ENCODE assay signal across 8 cellular contexts in genomic region chrX:65534450-65535292, GRCh38. TPM values are rescaled to one million over a fixed set of nuclear protein-coding genes. Genes with fewer than 3 reads are reported as not detected.
DNase-seq lines count a peak whose midpoint lies in the region; ATAC-seq and TF ChIP-seq lines count a peak whose summit lies in the region.

Gene LAS1L, minus strand, starts transcription at chrX:65534787. Its CDS starts 72 bp downstream, at chrX:65534715.

- H3K27me3 Mint-ChIP-seq in activated T-helper 17 cell treated with anti-CD3 and anti-CD28 coated beads, Interleukin-2, amount 50 U/mL, for 72 hours: no peaks in the 10 kb centered on the region
- H3K27me3 Mint-ChIP-seq in natural killer cell (ENCODE audit: low read depth in 2 of 2): peaks cover 0 to 12% of the 10 kb centered on the region in 2 donors

- DNase-seq in Daoy (ENCODE audit: low read depth) (peak; percentile 94), GOT3 (lab: John Stamatoyannopoulos, UW) (peak; percentile 75), LNCaP clone FGC (ENCODE audit: low read depth) (peak; percentile 89), RWPE1 (ENCODE audit: low spot score) (peak; percentile 96), fibroblast of mammary gland (ENCODE audit: low read depth) (peak; percentile 94), natural killer cell (peak; percentile 86)
- DNase-seq in stimulated activated naive CD4-positive, alpha-beta T cell treated with Interleukin-2 at 50 U/mL for 16 hours (lab: John Stamatoyannopoulos, UW): peak; percentile 87

- peak; percentile 99 for ATAC-seq in activated T-helper 17 cell treated with anti-CD3 and anti-CD28 coated beads, Interleukin-2, amount 50 U/mL, for 72 hours (replicated peaks)
- ATAC-seq in natural killer cell: peak; percentile 97 to 99 (median 98)

- H3K36me3 Mint-ChIP-seq in activated T-helper 17 cell treated with anti-CD3 and anti-CD28 coated beads, Interleukin-2, amount 50 U/mL, for 72 hours (ENCODE audit: low read depth): peaks cover 31% of the 10 kb centered on the region
- no peaks in the 10 kb centered on the region for H3K36me3 Mint-ChIP-seq in natural killer cell

- peak within 1 kb of the TSS; percentile 93 for H3K4me3 Mint-ChIP-seq in activated T-helper 17 cell treated with anti-CD3 and anti-CD28 coated beads, Interleukin-2, amount 50 U/mL, for 72 hours
- peak within 1 kb of the TSS; percentile 100 for H3K4me3 Mint-ChIP-seq in natural killer cell

- POLR2A ChIA-PET in RWPE1 (lab: Yijun Ruan, JAX; ENCODE audit: low non-redundant PET): no interaction called here

- intact Hi-C loops in natural killer cell (cut with micrococcal nuclease): no loop called here

- H3K27ac Mint-ChIP-seq in activated T-helper 17 cell treated with anti-CD3 and anti-CD28 coated beads, Interleukin-2, amount 50 U/mL, for 72 hours: peak within 1 kb of the TSS; percentile 95
- H3K27ac Mint-ChIP-seq in natural killer cell: peak within 1 kb of the TSS; percentile 90 to 98

- H3K4me1 Mint-ChIP-seq in activated T-helper 17 cell treated with anti-CD3 and anti-CD28 coated beads, Interleukin-2, amount 50 U/mL, for 72 hours: peaks cover 6% of the 10 kb centered on the region
- peaks cover 15 to 23% of the 10 kb centered on the region in 2 donors for H3K4me1 Mint-ChIP-seq in natural killer cell

- TF ChIP-seq CTCF in LNCaP clone FGC (IDR thresholded peaks at IDR 0.05; ENCODE audit: control insufficient read depth, extremely low read depth, insufficient read depth) (no peak), RWPE1 (conservative IDR thresholded peaks at IDR 0.05; ENCODE audit: low read depth) (no peak), fibroblast of mammary gland (conservative IDR thresholded peaks at IDR 0.05; ENCODE audit: control insufficient read depth, insufficient read depth, low read depth, low read length) (no peak), natural killer cell (IDR thresholded peaks at IDR 0.05) (no peak)

- H3K27ac ChIP-seq in RWPE1: peak within 1 kb of the TSS; percentile 57

- no peaks in the 10 kb centered on the region for H3K9me3 Mint-ChIP-seq in activated T-helper 17 cell treated with anti-CD3 and anti-CD28 coated beads, Interleukin-2, amount 50 U/mL, for 72 hours
- H3K9me3 Mint-ChIP-seq in natural killer cell: no peaks in the 10 kb centered on the region

- H3K4me3 ChIP-seq in LNCaP clone FGC (ENCODE audit: low read depth, low read length): peak within 1 kb of the TSS; percentile 92
- H3K4me3 ChIP-seq in fibroblast of mammary gland (ENCODE audit: control insufficient read depth, low read depth, low read length): peak within 1 kb of the TSS; percentile 84

- CTCF ChIA-PET in RWPE1 (lab: Yijun Ruan, JAX): no interaction called here

RNA-seq across cellular contexts. Expression of gene LAS1L, which starts in this region (rescaled TPM):
- 36.9 and 39.4 TPM in 2 replicates for total RNA-seq in Daoy (2014; rRNA removed; shearing (Covaris generic))
- total RNA-seq in activated T-helper 17 cell treated with anti-CD3 and anti-CD28 coated beads, Interleukin-2, amount 50 U/mL, for 72 hours: 10 to 100 TPM; 29.7 to 56.7 TPM
- total RNA-seq in natural killer cell: 10 to 100 TPM; 37.6 to 42.7 (median 40.7) TPM

Comparison
In these comparisons a context has a peak if more than half of its experiments do, and no peak if none do; other contexts are left out.
1. Peak in every context shown above with its lines: DNase-seq, ATAC-seq, H3K4me3 ChIP-seq and H3K27ac ChIP-seq.